ENCODE assay signal across 17 cellular contexts in genomic region chr1:7373936-7374760, GRCh38.
A peak's percentile ranks its signal among the peaks of the same experiment; 100 is the strongest.
DNase-seq lines count a peak whose midpoint lies in the region; ATAC-seq, FAIRE-seq and TF ChIP-seq lines count a peak whose summit lies in the region.
"Had no signal": no experiment of that assay in that cellular context is flagged by ENCODE, and none has a peak within 500 bp of the region (broad histone marks: within the 10 kb centered on the region; RNA-seq: fewer than 3 reads in every experiment).

No MANE protein-coding gene starts in this region.

- POLR2A ChIA-PET in SK-N-SH (lab: Yijun Ruan, JAX) (no interaction called here), endothelial cell of umbilical vein (lab: Charles Lee) (no interaction called here)

- TF ChIP-seq RAD21 in SK-N-SH (IDR thresholded peaks at IDR 0.05; ENCODE audit: low read length): no peak

- H2AFZ ChIP-seq in SK-N-SH (ENCODE audit: low read depth) (no peak overlapping the region), endothelial cell of umbilical vein (ENCODE audit: low read depth, low read length) (no peak overlapping the region)
- H2AFZ ChIP-seq: PC-9 had no signal

- intact Hi-C loops in endothelial cell of umbilical vein (cut with micrococcal nuclease): no loop called here
- intact Hi-C loops in prostate gland (cut with DNase I): no loop called here
- intact Hi-C loops in uterus (cut with DNase I; ENCODE audit: low total_unique reads): no loop called here

- no peak overlapping the region for H3K27ac Mint-ChIP-seq in stimulated activated effector memory CD8-positive, alpha-beta T cell treated with anti-CD3 and anti-CD28 coated beads, Interleukin-12 subunit alpha, Interleukin-12 subunit beta, amount 100 ng/mL, for 72 hours
- H3K27ac Mint-ChIP-seq: natural killer cell had no signal

- H3K36me3 ChIP-seq in SK-N-SH (replicated peaks in 1 of 2; ENCODE audit: control insufficient read depth in 1 of 2, insufficient read depth in 2 of 2, low read length in 1 of 2) (no peaks in the 10 kb centered on the region), endothelial cell of umbilical vein (ENCODE audit: control insufficient read depth in 2 of 2, extremely low read depth in 1 of 2, insufficient read depth in 2 of 2, low read length in 2 of 2) (no peaks in the 10 kb centered on the region), prostate gland (no peaks in the 10 kb centered on the region), uterus (no peaks in the 10 kb centered on the region)

- DNase-seq in EH (ENCODE audit: low read depth): peak; percentile 27
- no peak for DNase-seq in SK-N-SH
- DNase-seq in endothelial cell of umbilical vein (ENCODE audit: low read depth, low spot score): peak; percentile 38
- peak; percentile 59 for DNase-seq in pons (ENCODE audit: low spot score)
- DNase-seq in stimulated activated effector memory CD8-positive, alpha-beta T cell treated with anti-CD3 and anti-CD28 coated beads, Interleukin-12 subunit alpha, Interleukin-12 subunit beta, amount 100 ng/mL, for 72 hours (ENCODE audit: low spot score in 2 of 2): no peak
- no peak for DNase-seq in prostate gland (ENCODE audit: low spot score)
- DNase-seq in NCI-H146 (lab: John Stamatoyannopoulos, UW): no peak
- DNase-seq in uterus: no peak
- DNase-seq: activated CD4-positive, alpha-beta T cell treated with anti-CD3 and anti-CD28 coated beads for 4 hours; activated naive CD4-positive, alpha-beta T cell; body of pancreas; natural killer cell; NCI-H748 treated with DMSO at 0.1 percent for 48 hours; PC-9 had no signal

- H3K79me2 ChIP-seq in SK-N-SH (ENCODE audit: insufficient read depth) (no peaks in the 10 kb centered on the region), endothelial cell of umbilical vein (ENCODE audit: control insufficient read depth, insufficient read depth, low read length) (no peaks in the 10 kb centered on the region)

- no peak for TF ChIP-seq CTCF in SK-N-SH (IDR thresholded peaks at IDR 0.05)
- no peak for TF ChIP-seq CTCF in endothelial cell of umbilical vein (IDR thresholded peaks at IDR 0.05; ENCODE audit: extremely low read depth in 1 of 2, insufficient read depth in 1 of 2, low read depth in 1 of 2, low read length in 2 of 2)
- no peak for TF ChIP-seq CTCF in prostate gland (IDR thresholded peaks at IDR 0.05)
- no peak for TF ChIP-seq CTCF in uterus (IDR thresholded peaks at IDR 0.05)

- no peak for TF ChIP-seq POLR2A in endothelial cell of umbilical vein (IDR thresholded peaks at IDR 0.05; ENCODE audit: low read depth, low read length)
- TF ChIP-seq POLR2A in prostate gland (IDR thresholded peaks at IDR 0.05): no peak
- no peak for TF ChIP-seq POLR2A in uterus (IDR thresholded peaks at IDR 0.05)

- no peaks in the 10 kb centered on the region for H4K20me1 ChIP-seq in SK-N-SH (ENCODE audit: insufficient read depth)
- H4K20me1 ChIP-seq in endothelial cell of umbilical vein (replicated peaks; ENCODE audit: control insufficient read depth, extremely low read depth, insufficient read depth, low read length): no peaks in the 10 kb centered on the region

- H3K9me3 ChIP-seq in SK-N-SH (no peaks in the 10 kb centered on the region), endothelial cell of umbilical vein (replicated peaks; ENCODE audit: control insufficient read depth, insufficient read depth, low read length) (no peaks in the 10 kb centered on the region), prostate gland (no peaks in the 10 kb centered on the region), uterus (no peaks in the 10 kb centered on the region)
- H3K9me3 ChIP-seq: body of pancreas had no signal

- H3K9me3 Mint-ChIP-seq in stimulated activated effector memory CD8-positive, alpha-beta T cell treated with anti-CD3 and anti-CD28 coated beads, Interleukin-12 subunit alpha, Interleukin-12 subunit beta, amount 100 ng/mL, for 72 hours: no peaks in the 10 kb centered on the region
- H3K9me3 Mint-ChIP-seq: natural killer cell had no signal

- H3K36me3 Mint-ChIP-seq in stimulated activated effector memory CD8-positive, alpha-beta T cell treated with anti-CD3 and anti-CD28 coated beads, Interleukin-12 subunit alpha, Interleukin-12 subunit beta, amount 100 ng/mL, for 72 hours: no peaks in the 10 kb centered on the region
- H3K36me3 Mint-ChIP-seq: natural killer cell had no signal

- no peak overlapping the region for H3K9ac ChIP-seq in SK-N-SH
- no peak overlapping the region for H3K9ac ChIP-seq in endothelial cell of umbilical vein (replicated peaks; ENCODE audit: extremely low read depth, insufficient read depth, low read length)

- ATAC-seq in stimulated activated effector memory CD8-positive, alpha-beta T cell treated with anti-CD3 and anti-CD28 coated beads, Interleukin-12 subunit alpha, Interleukin-12 subunit beta, amount 100 ng/mL, for 72 hours: no peak
- ATAC-seq: body of pancreas, esophagus mucosa, GM12878 had no signal

- dilution Hi-C loops in endothelial cell of umbilical vein (cut with MboI; ENCODE audit: extremely low pct_ligation_motif_present, low sequenced_read_pairs): no loop called here

- H3K9me1 ChIP-seq in endothelial cell of umbilical vein (replicated peaks; ENCODE audit: control insufficient read depth, extremely low read depth, insufficient read depth, low read length): no peaks in the 10 kb centered on the region

- 75% methylated on average over 16 of the region's 18 CpGs for WGBS in SK-N-SH (ENCODE audit: low lambda C conversion rate)
- WGBS in prostate gland: 37% methylated on average over 18 of the region's 18 CpGs

- H3F3A ChIP-seq in SK-N-SH (replicated peaks; ENCODE audit: insufficient read depth): peaks cover 4% of the 10 kb centered on the region

- H3K4me2 ChIP-seq in SK-N-SH (no peak overlapping the region), endothelial cell of umbilical vein (ENCODE audit: insufficient read depth, low read length) (no peak overlapping the region)
- H3K4me2 ChIP-seq: PC-9 had no signal

- H3K4me3 ChIP-seq in SK-N-SH (ENCODE audit: low read depth in 2 of 2, low read length in 1 of 2) (no peak overlapping the region), endothelial cell of umbilical vein (replicated peaks in 1 of 3; ENCODE audit: insufficient read depth in 1 of 3, low read depth in 1 of 3, low read length in 3 of 3) (no peak overlapping the region), prostate gland (no peak overlapping the region), uterus (no peak overlapping the region)
- H3K4me3 ChIP-seq: body of pancreas, GM12878, lung, PC-9 had no signal

- H3K4me1 Mint-ChIP-seq in stimulated activated effector memory CD8-positive, alpha-beta T cell treated with anti-CD3 and anti-CD28 coated beads, Interleukin-12 subunit alpha, Interleukin-12 subunit beta, amount 100 ng/mL, for 72 hours: no peaks in the 10 kb centered on the region
- H3K4me1 Mint-ChIP-seq: natural killer cell had no signal

- no peaks in the 10 kb centered on the region for H3K9me2 ChIP-seq in SK-N-SH

- no peak for FAIRE-seq in endothelial cell of umbilical vein (lab: Jason Lieb, UNC)
- FAIRE-seq: GM12878 had no signal

- H3K4me1 ChIP-seq in SK-N-SH (ENCODE audit: control insufficient read depth in 1 of 2, insufficient read depth in 2 of 2, low read depth in 1 of 2, low read length in 1 of 2): peaks cover 4 to 36% of the 10 kb centered on the region in 2 experiments; a peak in 3 of 4 replicates
- H3K4me1 ChIP-seq in endothelial cell of umbilical vein (ENCODE audit: control insufficient read depth, extremely low read depth, insufficient read depth, low read length): peaks cover 16% of the 10 kb centered on the region
- no peaks in the 10 kb centered on the region for H3K4me1 ChIP-seq in prostate gland (replicated peaks)
- no peaks in the 10 kb centered on the region for H3K4me1 ChIP-seq in uterus
- H3K4me1 ChIP-seq: body of pancreas had no signal

- CTCF ChIA-PET in SK-N-SH (lab: Yijun Ruan, JAX) (interaction anchor here (1.0 to 2.3 kb wide), 2 partner anchors 8 to 33 kb away, joined by 3 to 5 read pairs; no protein-coding TSS in a partner anchor), endothelial cell of umbilical vein (lab: Charles Lee) (no interaction called here)

- TF ChIP-seq EP300 in SK-N-SH (IDR thresholded peaks at IDR 0.05; ENCODE audit: borderline replicate concordance in 1 of 2, low read depth in 1 of 2, low read length in 1 of 2): no peak

- no peak overlapping the region for H3K4me3 Mint-ChIP-seq in stimulated activated effector memory CD8-positive, alpha-beta T cell treated with anti-CD3 and anti-CD28 coated beads, Interleukin-12 subunit alpha, Interleukin-12 subunit beta, amount 100 ng/mL, for 72 hours
- H3K4me3 Mint-ChIP-seq: natural killer cell had no signal

- H3K27me3 ChIP-seq in SK-N-SH (ENCODE audit: insufficient read depth) (no peaks in the 10 kb centered on the region), endothelial cell of umbilical vein (ENCODE audit: control insufficient read depth in 2 of 2, insufficient read depth in 2 of 2, low read length in 2 of 2) (no peaks in the 10 kb centered on the region), prostate gland (replicated peaks; ENCODE audit: insufficient read depth) (no peaks in the 10 kb centered on the region), uterus (no peaks in the 10 kb centered on the region)
- H3K27me3 ChIP-seq: body of pancreas had no signal

- BruUV-seq in endothelial cell of umbilical vein (replicated peaks; lab: Mats Ljungman, UMichigan): no TSS peak

- no peak overlapping the region; a peak in 1 of 4 replicates for H3K27ac ChIP-seq in SK-N-SH (ENCODE audit: low read depth in 2 of 2, low read length in 1 of 2)
- H3K27ac ChIP-seq in endothelial cell of umbilical vein (ENCODE audit: insufficient read depth, low read depth, low read length): no peak overlapping the region
- no peak overlapping the region for H3K27ac ChIP-seq in prostate gland
- no peak overlapping the region for H3K27ac ChIP-seq in uterus
- H3K27ac ChIP-seq: body of pancreas, PC-9 had no signal

TF ChIP-seq in SK-N-SH, 30 proteins besides CTCF, POLR2A, EP300 and RAD21 (continues in another document):
- peak; percentile 39 for TF ChIP-seq PBX3 (IDR thresholded peaks at IDR 0.05)

TF ChIP-seq in endothelial cell of umbilical vein, 7 proteins besides CTCF, POLR2A, EP300 and RAD21:
- TF ChIP-seq EZH2 (IDR thresholded peaks at IDR 0.05; ENCODE audit: borderline replicate concordance, low read depth, low read length, severe bottlenecking) (no peak), GATA2 (IDR thresholded peaks at IDR 0.05; ENCODE audit: insufficient read depth, insufficient read length, low read depth, low read length) (no peak), FOS (IDR thresholded peaks at IDR 0.05; ENCODE audit: borderline replicate concordance, insufficient read depth, low read length) (no peak), MAX (IDR thresholded peaks at IDR 0.05; ENCODE audit: insufficient read depth, insufficient read length) (no peak), MYC (IDR thresholded peaks at IDR 0.05; ENCODE audit: low read depth, low read length) (no peak), JUN (IDR thresholded peaks at IDR 0.05; ENCODE audit: borderline replicate concordance, insufficient read depth, insufficient read length, low read depth) (no peak)

Comparison
In these comparisons a context has a peak if more than half of its experiments do, and no peak if none do; other contexts are left out.
1. DNase-seq: peak in EH (single experiment), endothelial cell of umbilical vein (single experiment) and pons (single experiment); none in SK-N-SH (single experiment), stimulated activated effector memory CD8-positive, alpha-beta T cell treated with anti-CD3 and anti-CD28 coated beads, Interleukin-12 subunit alpha, Interleukin-12 subunit beta, amount 100 ng/mL, for 72 hours (0 of 2), prostate gland (single experiment), NCI-H146 (single experiment) and uterus (0 of 2).